In the genomic region with DNA sequence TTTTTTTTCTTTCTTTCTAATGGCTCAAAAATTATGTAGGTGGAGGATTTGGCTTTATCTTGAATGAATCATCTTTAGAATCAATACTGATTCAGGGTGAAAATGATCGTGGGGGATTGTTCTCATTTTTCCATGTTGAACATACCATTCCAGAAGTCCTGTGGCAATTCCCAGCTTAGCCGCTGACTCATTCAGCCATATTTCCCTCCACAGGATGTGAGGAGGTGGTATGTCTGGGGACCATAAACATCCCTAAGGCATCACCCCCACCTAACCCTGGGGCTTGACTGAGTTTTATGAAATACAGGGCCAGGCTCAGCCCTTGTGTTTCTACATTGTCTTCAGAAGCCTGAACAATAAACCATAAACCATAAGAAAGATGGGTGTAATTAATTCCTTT, we compare ENCODE assay signal across 14 cellular contexts.
DNase-seq lines count a peak whose midpoint lies in the region; ATAC-seq and TF ChIP-seq lines count a peak whose summit lies in the region.
"Had no signal": no experiment of that assay in that cellular context is flagged by ENCODE, and none has a peak within 500 bp of the region (broad histone marks: within the 10 kb centered on the region; RNA-seq: fewer than 3 reads in every experiment).

No MANE protein-coding gene starts in this region.

- no peaks in the 10 kb centered on the region for H3K36me3 ChIP-seq in IMR-90 (ENCODE audit: control insufficient read depth, insufficient read depth, low read length)
- H3K36me3 ChIP-seq: gastrocnemius medialis had no signal

- peak overlapping the region; percentile 96; the same call in 1 of the 2 replicates for H3K4ac ChIP-seq in IMR-90 (ENCODE audit: low read depth, low read length)

- peak overlapping the region; percentile 99 for H2BK5ac ChIP-seq in IMR-90 (ENCODE audit: low read depth, low read length, poor library complexity, severe bottlenecking)

- CTCF ChIA-PET in IMR-90 (lab: Yijun Ruan, JAX), result no interaction called here

- peaks cover 17% of the 10 kb centered on the region for H3K4me1 ChIP-seq in IMR-90 (ENCODE audit: control insufficient read depth, insufficient read depth, low read length)
- H3K4me1 ChIP-seq: gastrocnemius medialis, psoas muscle had no signal

- H3K23ac ChIP-seq in IMR-90 (ENCODE audit: low read depth, low read length), result peak overlapping the region; percentile 79; the same call in 1 of the 2 replicates

- ATAC-seq in IMR-90 (ENCODE audit: low read depth) (peak; percentile 70), HG03095 (IDR thresholded peaks at IDR 0.05; ENCODE audit: unreplicated experiment) (no peak)
- ATAC-seq: activated CD8-positive, alpha-beta memory T cell treated with anti-CD3 and anti-CD28 coated beads, Interleukin-2, amount 10 ng/mL, durations not matched to agents 7 days and 5 days; gastrocnemius medialis; psoas muscle; T-helper 17 cell had no signal

- H2AFZ ChIP-seq in IMR-90 (replicated peaks; ENCODE audit: low read length, poor library complexity), result peak overlapping the region; percentile 11

- H4K91ac ChIP-seq in IMR-90 (ENCODE audit: insufficient read depth, low read depth, low read length), result peak overlapping the region; percentile 92

- DNase-seq in AG08396 (ENCODE audit: low spot score) (peak; percentile 49), IMR-90 (peak; percentile 99), cardiac fibroblast (ENCODE audit: low read depth in 2 of 2) (peak; percentile 92 to 99), lung microvascular endothelial cell (ENCODE audit: low read depth in 2 of 2) (peak; percentile 78 to 96), GDM1 (lab: John Stamatoyannopoulos, UW) (no peak), NCI-H187 (lab: John Stamatoyannopoulos, UW) (no peak), globus pallidus (ENCODE audit: low spot score) (no peak)
- DNase-seq: activated CD8-positive, alpha-beta memory T cell treated with anti-CD3 and anti-CD28 coated beads, Interleukin-2, amount 10 ng/mL, durations not matched to agents 7 days and 5 days; anterior cingulate cortex; gastrocnemius medialis; psoas muscle; T-helper 17 cell had no signal

- in situ Hi-C loops in IMR-90 (cut with MboI; ENCODE audit: low sequenced_read_pairs), result no loop called here

- H2AK9ac ChIP-seq in IMR-90 (replicated peaks; ENCODE audit: low read depth, low read length, poor library complexity), result peak overlapping the region; percentile 12

- H4K8ac ChIP-seq in IMR-90 (ENCODE audit: low read depth in 2 of 2, low read length in 2 of 2), result peak overlapping the region; percentile 62 to 90

- peaks cover 0 to 3% of the 10 kb centered on the region in 2 experiments; a peak in 1 of 4 replicates for H3K79me1 ChIP-seq in IMR-90 (ENCODE audit: low read depth in 1 of 2, low read length in 2 of 2)

- H3K4me2 ChIP-seq in IMR-90 (ENCODE audit: low read depth, low read length), result no peak overlapping the region

- peak overlapping the region; percentile 93 for H2AK5ac ChIP-seq in IMR-90 (ENCODE audit: low read depth, low read length)

- H2BK20ac ChIP-seq in IMR-90 (ENCODE audit: low read depth, low read length), result peak overlapping the region; percentile 97; the same call in 1 of the 2 replicates

- H3K9me1 ChIP-seq in IMR-90 (ENCODE audit: insufficient read depth, low read length), result peaks cover 6% of the 10 kb centered on the region

- BruUV-seq in IMR-90 (replicated peaks; lab: Mats Ljungman, UMichigan), result no TSS peak

- H2BK15ac ChIP-seq in IMR-90 (ENCODE audit: low read depth, low read length), result peak overlapping the region; percentile 81; the same call in 1 of the 3 replicates

- H3K9ac ChIP-seq in IMR-90 (ENCODE audit: low read depth, low read length), result no peak overlapping the region

- peaks cover 2% of the 10 kb centered on the region; the same call in 1 of the 2 replicates for H3K9me3 ChIP-seq in IMR-90 (ENCODE audit: control insufficient read depth, insufficient read depth, low read length)
- H3K9me3 ChIP-seq: gastrocnemius medialis, psoas muscle had no signal

- peak overlapping the region; percentile 96 for H2BK120ac ChIP-seq in IMR-90 (ENCODE audit: low read depth, low read length)

- peak overlapping the region; percentile 97 for H3K18ac ChIP-seq in IMR-90 (ENCODE audit: low read depth, low read length)

- TF ChIP-seq CTCF in IMR-90 (conservative IDR thresholded peaks at IDR 0.05; ENCODE audit: low read depth, low read length) (no peak), cardiac fibroblast (IDR thresholded peaks at IDR 0.05; ENCODE audit: low read depth, low read length) (no peak)

- POLR2A ChIA-PET in IMR-90 (lab: Charles Lee; ENCODE audit: unreplicated experiment), result interaction anchor here (1.0 kb wide), 1 partner anchor 98 kb away, joined by 3 read pairs; no protein-coding TSS in a partner anchor

- intact Hi-C loops in IMR-90 (cut with micrococcal nuclease), result loop anchor here (1.0 to 5.0 kb wide), 5 partner anchors 68 to 390 kb away; partner anchors contain the start of gene FN1

- H3K56ac ChIP-seq in IMR-90 (ENCODE audit: extremely low read depth, insufficient read depth, low read length), result peak overlapping the region; percentile 82; the same call in 1 of the 2 replicates

- peak; percentile 50 for TF ChIP-seq RAD21 in IMR-90 (IDR thresholded peaks at IDR 0.05; ENCODE audit: low read length)

- peak overlapping the region; percentile 91; the same call in 1 of the 2 replicates for H3K14ac ChIP-seq in IMR-90 (replicated peaks; ENCODE audit: low read depth, low read length)

- H4K20me1 ChIP-seq in IMR-90 (ENCODE audit: insufficient read depth, low read length), result no peaks in the 10 kb centered on the region

- H4K5ac ChIP-seq in IMR-90 (ENCODE audit: low read depth, low read length), result peak overlapping the region; percentile 94; the same call in 1 of the 2 replicates

- TF ChIP-seq POLR2A in IMR-90 (IDR thresholded peaks at IDR 0.05; ENCODE audit: low read depth, low read length), result no peak

- dilution Hi-C loops in IMR-90 (cut with HindIII; ENCODE audit: low sequenced_read_pairs, unreplicated experiment), result no loop called here

- H3K27ac ChIP-seq in IMR-90 (ENCODE audit: insufficient read depth, low read length), result peak overlapping the region; percentile 94; the same call in 1 of the 2 replicates
- H3K27ac ChIP-seq: gastrocnemius medialis, psoas muscle had no signal

- H3K4me3 ChIP-seq in IMR-90 (ENCODE audit: insufficient read depth, low read depth, low read length) (no peak overlapping the region), cardiac fibroblast (replicated peaks in 1 of 2; ENCODE audit: low read depth in 2 of 2, low read length in 2 of 2) (no peak overlapping the region)
- H3K4me3 ChIP-seq: gastrocnemius medialis, lung, psoas muscle had no signal

- WGBS in IMR-90 (ENCODE audit: extremely low coverage in 2 of 2, insufficient read length in 1 of 2), 2 experiments, result no CpG with 5 or more reads among the region's 2 CpGs

- no peaks in the 10 kb centered on the region for H3K27me3 ChIP-seq in IMR-90 (ENCODE audit: control insufficient read depth, insufficient read depth, low read length)
- H3K27me3 ChIP-seq: gastrocnemius medialis had no signal

TF ChIP-seq in IMR-90, 13 proteins besides CTCF, POLR2A, EP300 and RAD21:
- peak; percentile 44 for TF ChIP-seq BHLHE40 (IDR thresholded peaks at IDR 0.05; ENCODE audit: low read depth, low read length)
- TF ChIP-seq CEBPB (IDR thresholded peaks at IDR 0.05; ENCODE audit: low read depth, low read length), result peak; percentile 89
- TF ChIP-seq, protein P1, sequence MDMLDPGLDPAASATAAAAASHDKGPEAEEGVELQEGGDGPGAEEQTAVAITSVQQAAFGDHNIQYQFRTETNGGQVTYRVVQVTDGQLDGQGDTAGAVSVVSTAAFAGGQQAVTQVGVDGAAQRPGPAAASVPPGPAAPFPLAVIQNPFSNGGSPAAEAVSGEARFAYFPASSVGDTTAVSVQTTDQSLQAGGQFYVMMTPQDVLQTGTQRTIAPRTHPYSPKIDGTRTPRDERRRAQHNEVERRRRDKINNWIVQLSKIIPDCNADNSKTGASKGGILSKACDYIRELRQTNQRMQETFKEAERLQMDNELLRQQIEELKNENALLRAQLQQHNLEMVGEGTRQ (IDR thresholded peaks at IDR 0.05; ENCODE audit: low read depth, low read length), result no peak
- no peak for TF ChIP-seq RCOR1 (IDR thresholded peaks at IDR 0.05; ENCODE audit: insufficient replicate concordance, low read length)
- TF ChIP-seq ELK1 (IDR thresholded peaks at IDR 0.05; ENCODE audit: borderline replicate concordance, low read depth, low read length), result no peak
- peak; percentile 27; the same call in 1 of the 2 replicates for TF ChIP-seq SMC3 (IDR thresholded peaks at IDR 0.05; ENCODE audit: low read depth, low read length)
- TF ChIP-seq CHD1 (IDR thresholded peaks at IDR 0.05; ENCODE audit: low read depth, low read length), result no peak
- no peak for TF ChIP-seq MXI1 (IDR thresholded peaks at IDR 0.05; ENCODE audit: borderline replicate concordance, low read depth, low read length)
- TF ChIP-seq NFE2L2 (IDR thresholded peaks at IDR 0.05; ENCODE audit: low read depth, low read length), result peak; percentile 62; the same call in 1 of the 2 replicates
- TF ChIP-seq RFX5 (IDR thresholded peaks at IDR 0.05; ENCODE audit: low read depth, low read length), result no peak
- TF ChIP-seq MAFK (IDR thresholded peaks at IDR 0.05; ENCODE audit: low read depth, low read length), result peak; percentile 13; the same call in 1 of the 2 replicates
- TF ChIP-seq FOS (IDR thresholded peaks at IDR 0.05; ENCODE audit: low read depth, low read length), result peak; percentile 92
- peak; percentile 64; the same call in 1 of the 2 replicates for TF ChIP-seq MAZ (IDR thresholded peaks at IDR 0.05; ENCODE audit: borderline replicate concordance, low read depth, low read length)

Comparison
In these comparisons a context has a peak if more than half of its experiments do, and no peak if none do; other contexts are left out.
1. DNase-seq: peak in AG08396 (single experiment), IMR-90 (single experiment), cardiac fibroblast (2 of 2) and lung microvascular endothelial cell (2 of 2); none in GDM1 (single experiment), NCI-H187 (0 of 2) and globus pallidus (single experiment).